ENCODE assay signal across 1 cellular context in the genomic region with DNA sequence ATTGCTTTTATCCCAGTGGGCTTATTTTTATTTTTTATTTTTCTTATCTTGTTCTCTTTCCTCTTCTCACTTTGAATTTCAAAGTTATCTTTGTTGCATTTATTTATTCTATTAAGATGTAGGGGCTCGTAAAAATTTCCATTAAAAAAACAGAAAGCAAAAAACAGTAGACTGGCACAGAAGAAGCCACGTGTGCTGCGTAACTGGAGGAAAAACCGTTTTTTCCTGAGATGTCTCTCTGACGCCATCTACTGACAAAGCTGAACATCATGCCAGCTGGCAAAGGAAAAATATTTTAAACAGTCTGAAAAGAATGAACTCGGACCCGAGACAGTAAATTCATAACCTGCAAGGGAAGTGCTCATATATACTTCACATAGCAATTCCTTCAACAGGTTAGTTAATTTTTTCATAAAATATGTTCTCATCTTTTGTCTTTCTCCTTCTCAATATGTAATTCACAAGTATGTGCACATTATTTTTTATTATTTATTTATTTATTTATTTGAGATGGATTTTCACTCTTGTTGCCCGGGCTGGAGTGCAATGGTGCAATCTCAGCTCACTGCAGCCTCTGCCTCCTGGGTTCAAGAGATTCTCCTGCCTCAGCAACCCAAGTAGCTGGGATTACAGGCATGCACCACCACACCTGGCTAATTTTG.
TF ChIP-seq lines count a peak whose summit lies in the region.

No MANE protein-coding gene starts in this region.

TF ChIP-seq in HepG2, 621 proteins besides CTCF, POLR2A, EP300 and RAD21 (continued from another document and continues in another):
- TF ChIP-seq MXI1 (IDR thresholded peaks at IDR 0.05; ENCODE audit: borderline replicate concordance, low read depth, low read length) (peak; percentile 32; the same call in 1 of the 3 replicates), RARG (CRISPR knock-in tag; IDR thresholded peaks at IDR 0.05; ENCODE audit: low read depth) (no peak), HNRNPLL (IDR thresholded peaks at IDR 0.05; ENCODE audit: low read depth, low read length, poor library complexity, severe bottlenecking) (peak; percentile 82), ZC3H4 (CRISPR knock-in tag; IDR thresholded peaks at IDR 0.05; ENCODE audit: borderline replicate concordance) (no peak), ZBTB49 (CRISPR knock-in tag; IDR thresholded peaks at IDR 0.05; ENCODE audit: borderline replicate concordance) (no peak), SETDB1 (CRISPR knock-in tag; IDR thresholded peaks at IDR 0.05; ENCODE audit: borderline replicate concordance) (no peak), KAT2B (IDR thresholded peaks at IDR 0.05; ENCODE audit: borderline replicate concordance, low read depth, low read length) (no peak), SAP130 (CRISPR knock-in tag; IDR thresholded peaks at IDR 0.05; ENCODE audit: low read depth) (peak; percentile 41), RARA (CRISPR knock-in tag; IDR thresholded peaks at IDR 0.05) (no peak), MXD4 (CRISPR knock-in tag; IDR thresholded peaks at IDR 0.05) (0 out of 2 replicates have a peak, but pooled peaks have one; percentile 46), SIX1 (CRISPR knock-in tag; IDR thresholded peaks at IDR 0.05; ENCODE audit: borderline replicate concordance) (no peak), ZSCAN5A (CRISPR knock-in tag; IDR thresholded peaks at IDR 0.05; ENCODE audit: borderline replicate concordance) (no peak), ZNF619 (CRISPR knock-in tag; IDR thresholded peaks at IDR 0.05) (no peak), CEBPB (IDR thresholded peaks at IDR 0.05; ENCODE audit: borderline replicate concordance, low read depth, low read length) (no peak), HMGXB4 (CRISPR knock-in tag; IDR thresholded peaks at IDR 0.05; ENCODE audit: borderline replicate concordance in 1 of 2, low read depth in 1 of 2) (peak in 1 of 2 experiments; percentile 46; a peak in 1 of 4 replicates), HOMEZ (CRISPR knock-in tag; IDR thresholded peaks at IDR 0.05; ENCODE audit: low read depth) (peak; percentile 67; the same call in 1 of the 2 replicates), TBX3 (IDR thresholded peaks at IDR 0.05; ENCODE audit: borderline replicate concordance) (no peak), TP53 (CRISPR knock-in tag; conservative IDR thresholded peaks at IDR 0.05) (no peak), SMC3 (IDR thresholded peaks at IDR 0.05; ENCODE audit: low read length) (peak; percentile 73), NFKBIZ (CRISPR knock-in tag; IDR thresholded peaks at IDR 0.05) (no peak), NFYC (CRISPR knock-in tag; IDR thresholded peaks at IDR 0.05) (no peak), ONECUT2 (CRISPR knock-in tag; IDR thresholded peaks at IDR 0.05) (0 out of 2 replicates have a peak, but pooled peaks have one; percentile 16), NR2F6 (IDR thresholded peaks at IDR 0.05) (no peak), NR2F6 (CRISPR knock-in tag; IDR thresholded peaks at IDR 0.05) (no peak), ERF (CRISPR knock-in tag; IDR thresholded peaks at IDR 0.05) (0 out of 2 replicates have a peak, but pooled peaks have one; percentile 26), YEATS4 (CRISPR knock-in tag; IDR thresholded peaks at IDR 0.05; ENCODE audit: borderline replicate concordance) (0 out of 2 replicates have a peak, but pooled peaks have one; percentile 21), ARNTL (CRISPR knock-in tag; IDR thresholded peaks at IDR 0.05) (no peak), DR1 (CRISPR knock-in tag; IDR thresholded peaks at IDR 0.05) (no peak), SMYD3 (CRISPR knock-in tag; IDR thresholded peaks at IDR 0.05) (no peak), ZC3H13 (CRISPR knock-in tag; IDR thresholded peaks at IDR 0.05) (no peak), NFATC3 (CRISPR knock-in tag; IDR thresholded peaks at IDR 0.05) (no peak), ESRRA (CRISPR knock-in tag; IDR thresholded peaks at IDR 0.05; ENCODE audit: low read depth) (no peak)
- TF ChIP-seq, protein P1, sequence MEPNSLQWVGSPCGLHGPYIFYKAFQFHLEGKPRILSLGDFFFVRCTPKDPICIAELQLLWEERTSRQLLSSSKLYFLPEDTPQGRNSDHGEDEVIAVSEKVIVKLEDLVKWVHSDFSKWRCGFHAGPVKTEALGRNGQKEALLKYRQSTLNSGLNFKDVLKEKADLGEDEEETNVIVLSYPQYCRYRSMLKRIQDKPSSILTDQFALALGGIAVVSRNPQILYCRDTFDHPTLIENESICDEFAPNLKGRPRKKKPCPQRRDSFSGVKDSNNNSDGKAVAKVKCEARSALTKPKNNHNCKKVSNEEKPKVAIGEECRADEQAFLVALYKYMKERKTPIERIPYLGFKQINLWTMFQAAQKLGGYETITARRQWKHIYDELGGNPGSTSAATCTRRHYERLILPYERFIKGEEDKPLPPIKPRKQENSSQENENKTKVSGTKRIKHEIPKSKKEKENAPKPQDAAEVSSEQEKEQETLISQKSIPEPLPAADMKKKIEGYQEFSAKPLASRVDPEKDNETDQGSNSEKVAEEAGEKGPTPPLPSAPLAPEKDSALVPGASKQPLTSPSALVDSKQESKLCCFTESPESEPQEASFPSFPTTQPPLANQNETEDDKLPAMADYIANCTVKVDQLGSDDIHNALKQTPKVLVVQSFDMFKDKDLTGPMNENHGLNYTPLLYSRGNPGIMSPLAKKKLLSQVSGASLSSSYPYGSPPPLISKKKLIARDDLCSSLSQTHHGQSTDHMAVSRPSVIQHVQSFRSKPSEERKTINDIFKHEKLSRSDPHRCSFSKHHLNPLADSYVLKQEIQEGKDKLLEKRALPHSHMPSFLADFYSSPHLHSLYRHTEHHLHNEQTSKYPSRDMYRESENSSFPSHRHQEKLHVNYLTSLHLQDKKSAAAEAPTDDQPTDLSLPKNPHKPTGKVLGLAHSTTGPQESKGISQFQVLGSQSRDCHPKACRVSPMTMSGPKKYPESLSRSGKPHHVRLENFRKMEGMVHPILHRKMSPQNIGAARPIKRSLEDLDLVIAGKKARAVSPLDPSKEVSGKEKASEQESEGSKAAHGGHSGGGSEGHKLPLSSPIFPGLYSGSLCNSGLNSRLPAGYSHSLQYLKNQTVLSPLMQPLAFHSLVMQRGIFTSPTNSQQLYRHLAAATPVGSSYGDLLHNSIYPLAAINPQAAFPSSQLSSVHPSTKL (CRISPR knock-in tag; IDR thresholded peaks at IDR 0.05), result 0 out of 2 replicates have a peak, but pooled peaks have one; percentile 18
- TF ChIP-seq, protein P2, sequence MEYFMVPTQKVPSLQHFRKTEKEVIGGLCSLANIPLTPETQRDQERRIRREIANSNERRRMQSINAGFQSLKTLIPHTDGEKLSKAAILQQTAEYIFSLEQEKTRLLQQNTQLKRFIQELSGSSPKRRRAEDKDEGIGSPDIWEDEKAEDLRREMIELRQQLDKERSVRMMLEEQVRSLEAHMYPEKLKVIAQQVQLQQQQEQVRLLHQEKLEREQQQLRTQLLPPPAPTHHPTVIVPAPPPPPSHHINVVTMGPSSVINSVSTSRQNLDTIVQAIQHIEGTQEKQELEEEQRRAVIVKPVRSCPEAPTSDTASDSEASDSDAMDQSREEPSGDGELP (IDR thresholded peaks at IDR 0.05; ENCODE audit: borderline replicate concordance, low read depth), result peak; percentile 40; the same call in 1 of the 2 replicates
- TF ChIP-seq, protein P3, sequence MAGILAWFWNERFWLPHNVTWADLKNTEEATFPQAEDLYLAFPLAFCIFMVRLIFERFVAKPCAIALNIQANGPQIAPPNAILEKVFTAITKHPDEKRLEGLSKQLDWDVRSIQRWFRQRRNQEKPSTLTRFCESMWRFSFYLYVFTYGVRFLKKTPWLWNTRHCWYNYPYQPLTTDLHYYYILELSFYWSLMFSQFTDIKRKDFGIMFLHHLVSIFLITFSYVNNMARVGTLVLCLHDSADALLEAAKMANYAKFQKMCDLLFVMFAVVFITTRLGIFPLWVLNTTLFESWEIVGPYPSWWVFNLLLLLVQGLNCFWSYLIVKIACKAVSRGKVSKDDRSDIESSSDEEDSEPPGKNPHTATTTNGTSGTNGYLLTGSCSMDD (CRISPR knock-in tag; IDR thresholded peaks at IDR 0.05), result no peak
- TF ChIP-seq, protein P4, sequence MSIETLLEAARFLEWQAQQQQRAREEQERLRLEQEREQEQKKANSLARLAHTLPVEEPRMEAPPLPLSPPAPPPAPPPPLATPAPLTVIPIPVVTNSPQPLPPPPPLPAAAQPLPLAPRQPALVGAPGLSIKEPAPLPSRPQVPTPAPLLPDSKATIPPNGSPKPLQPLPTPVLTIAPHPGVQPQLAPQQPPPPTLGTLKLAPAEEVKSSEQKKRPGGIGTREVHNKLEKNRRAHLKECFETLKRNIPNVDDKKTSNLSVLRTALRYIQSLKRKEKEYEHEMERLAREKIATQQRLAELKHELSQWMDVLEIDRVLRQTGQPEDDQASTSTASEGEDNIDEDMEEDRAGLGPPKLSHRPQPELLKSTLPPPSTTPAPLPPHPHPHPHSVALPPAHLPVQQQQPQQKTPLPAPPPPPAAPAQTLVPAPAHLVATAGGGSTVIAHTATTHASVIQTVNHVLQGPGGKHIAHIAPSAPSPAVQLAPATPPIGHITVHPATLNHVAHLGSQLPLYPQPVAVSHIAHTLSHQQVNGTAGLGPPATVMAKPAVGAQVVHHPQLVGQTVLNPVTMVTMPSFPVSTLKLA (IDR thresholded peaks at IDR 0.05), result 0 out of 2 replicates have a peak, but pooled peaks have one; percentile 12
- TF ChIP-seq, protein P5, sequence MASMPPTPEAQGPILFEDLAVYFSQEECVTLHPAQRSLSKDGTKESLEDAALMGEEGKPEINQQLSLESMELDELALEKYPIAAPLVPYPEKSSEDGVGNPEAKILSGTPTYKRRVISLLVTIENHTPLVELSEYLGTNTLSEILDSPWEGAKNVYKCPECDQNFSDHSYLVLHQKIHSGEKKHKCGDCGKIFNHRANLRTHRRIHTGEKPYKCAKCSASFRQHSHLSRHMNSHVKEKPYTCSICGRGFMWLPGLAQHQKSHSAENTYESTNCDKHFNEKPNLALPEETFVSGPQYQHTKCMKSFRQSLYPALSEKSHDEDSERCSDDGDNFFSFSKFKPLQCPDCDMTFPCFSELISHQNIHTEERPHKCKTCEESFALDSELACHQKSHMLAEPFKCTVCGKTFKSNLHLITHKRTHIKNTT (CRISPR knock-in tag; IDR thresholded peaks at IDR 0.05), result no peak
- TF ChIP-seq, protein P6, sequence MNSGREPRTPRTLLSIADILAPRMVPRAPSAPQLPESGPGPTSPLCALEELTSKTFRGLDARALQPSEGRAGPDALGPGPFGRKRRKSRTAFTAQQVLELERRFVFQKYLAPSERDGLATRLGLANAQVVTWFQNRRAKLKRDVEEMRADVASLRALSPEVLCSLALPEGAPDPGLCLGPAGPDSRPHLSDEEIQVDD (CRISPR knock-in tag; IDR thresholded peaks at IDR 0.05; ENCODE audit: borderline replicate concordance), result no peak
